ENCODE assay signal across 1 cellular context in the genomic region with DNA sequence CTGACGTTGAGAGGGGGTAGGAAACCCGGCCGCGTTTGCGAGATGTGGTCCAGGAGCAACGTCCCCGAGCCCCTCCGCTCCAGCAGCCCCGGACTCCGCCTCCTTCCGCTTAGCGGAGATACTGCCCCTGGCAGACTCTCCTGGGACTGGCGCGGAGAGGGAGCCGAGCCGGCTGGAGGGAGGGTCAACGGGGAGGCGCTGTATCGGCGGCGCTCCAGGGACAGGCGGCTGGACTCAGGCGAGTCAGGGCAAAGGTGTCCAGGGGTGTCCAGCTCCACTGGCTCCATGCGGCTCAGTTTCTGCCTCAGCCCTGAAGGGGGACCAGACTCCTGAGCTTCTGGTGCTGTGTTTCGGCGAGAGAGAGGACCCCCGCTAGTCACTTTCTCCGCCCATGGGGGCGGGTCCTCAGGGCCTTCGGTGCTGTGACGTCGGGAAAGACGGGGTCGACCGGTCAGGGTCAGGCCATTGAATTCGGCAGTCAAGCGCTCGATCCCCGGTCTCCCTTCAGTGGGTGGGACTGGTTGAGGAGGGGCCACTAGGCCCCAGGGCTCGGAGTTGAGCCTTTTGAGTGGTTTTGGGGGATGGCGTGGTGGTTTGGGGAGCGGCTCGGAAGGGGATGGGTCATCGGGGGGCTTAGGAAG.
TF ChIP-seq lines count a peak whose summit lies in the region.

No MANE protein-coding gene starts in this region.

TF ChIP-seq in HepG2, 621 proteins besides CTCF, POLR2A, EP300 and RAD21 (continued from another document and continues in another):
- TF ChIP-seq, protein P1, sequence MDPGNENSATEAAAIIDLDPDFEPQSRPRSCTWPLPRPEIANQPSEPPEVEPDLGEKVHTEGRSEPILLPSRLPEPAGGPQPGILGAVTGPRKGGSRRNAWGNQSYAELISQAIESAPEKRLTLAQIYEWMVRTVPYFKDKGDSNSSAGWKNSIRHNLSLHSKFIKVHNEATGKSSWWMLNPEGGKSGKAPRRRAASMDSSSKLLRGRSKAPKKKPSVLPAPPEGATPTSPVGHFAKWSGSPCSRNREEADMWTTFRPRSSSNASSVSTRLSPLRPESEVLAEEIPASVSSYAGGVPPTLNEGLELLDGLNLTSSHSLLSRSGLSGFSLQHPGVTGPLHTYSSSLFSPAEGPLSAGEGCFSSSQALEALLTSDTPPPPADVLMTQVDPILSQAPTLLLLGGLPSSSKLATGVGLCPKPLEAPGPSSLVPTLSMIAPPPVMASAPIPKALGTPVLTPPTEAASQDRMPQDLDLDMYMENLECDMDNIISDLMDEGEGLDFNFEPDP (CRISPR knock-in tag; conservative IDR thresholded peaks at IDR 0.05), result no peak
- no peak for TF ChIP-seq ZSCAN9 (CRISPR knock-in tag; IDR thresholded peaks at IDR 0.05; ENCODE audit: borderline replicate concordance)
- no peak for TF ChIP-seq ZNF850 (CRISPR knock-in tag; conservative IDR thresholded peaks at IDR 0.05)
- TF ChIP-seq ZNF253 (CRISPR knock-in tag; IDR thresholded peaks at IDR 0.05; ENCODE audit: borderline replicate concordance), result no peak
- no peak for TF ChIP-seq NCOA5 (CRISPR knock-in tag; IDR thresholded peaks at IDR 0.05)
- no peak; the same call in 1 of the 2 replicates for TF ChIP-seq ZFP37 (CRISPR knock-in tag; IDR thresholded peaks at IDR 0.05; ENCODE audit: borderline replicate concordance)
- TF ChIP-seq BCL6 (CRISPR knock-in tag; IDR thresholded peaks at IDR 0.05), result peak; percentile 48; the same call in 1 of the 2 replicates
- TF ChIP-seq, protein P2, sequence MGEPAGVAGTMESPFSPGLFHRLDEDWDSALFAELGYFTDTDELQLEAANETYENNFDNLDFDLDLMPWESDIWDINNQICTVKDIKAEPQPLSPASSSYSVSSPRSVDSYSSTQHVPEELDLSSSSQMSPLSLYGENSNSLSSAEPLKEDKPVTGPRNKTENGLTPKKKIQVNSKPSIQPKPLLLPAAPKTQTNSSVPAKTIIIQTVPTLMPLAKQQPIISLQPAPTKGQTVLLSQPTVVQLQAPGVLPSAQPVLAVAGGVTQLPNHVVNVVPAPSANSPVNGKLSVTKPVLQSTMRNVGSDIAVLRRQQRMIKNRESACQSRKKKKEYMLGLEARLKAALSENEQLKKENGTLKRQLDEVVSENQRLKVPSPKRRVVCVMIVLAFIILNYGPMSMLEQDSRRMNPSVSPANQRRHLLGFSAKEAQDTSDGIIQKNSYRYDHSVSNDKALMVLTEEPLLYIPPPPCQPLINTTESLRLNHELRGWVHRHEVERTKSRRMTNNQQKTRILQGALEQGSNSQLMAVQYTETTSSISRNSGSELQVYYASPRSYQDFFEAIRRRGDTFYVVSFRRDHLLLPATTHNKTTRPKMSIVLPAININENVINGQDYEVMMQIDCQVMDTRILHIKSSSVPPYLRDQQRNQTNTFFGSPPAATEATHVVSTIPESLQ (CRISPR knock-in tag; conservative IDR thresholded peaks at IDR 0.05), result no peak
- TF ChIP-seq, protein P3, sequence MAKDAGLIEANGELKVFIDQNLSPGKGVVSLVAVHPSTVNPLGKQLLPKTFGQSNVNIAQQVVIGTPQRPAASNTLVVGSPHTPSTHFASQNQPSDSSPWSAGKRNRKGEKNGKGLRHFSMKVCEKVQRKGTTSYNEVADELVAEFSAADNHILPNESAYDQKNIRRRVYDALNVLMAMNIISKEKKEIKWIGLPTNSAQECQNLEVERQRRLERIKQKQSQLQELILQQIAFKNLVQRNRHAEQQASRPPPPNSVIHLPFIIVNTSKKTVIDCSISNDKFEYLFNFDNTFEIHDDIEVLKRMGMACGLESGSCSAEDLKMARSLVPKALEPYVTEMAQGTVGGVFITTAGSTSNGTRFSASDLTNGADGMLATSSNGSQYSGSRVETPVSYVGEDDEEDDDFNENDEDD (CRISPR knock-in tag; IDR thresholded peaks at IDR 0.05; ENCODE audit: borderline replicate concordance), result peak; percentile 58; the same call in 1 of the 2 replicates
- TF ChIP-seq HHEX (CRISPR knock-in tag; IDR thresholded peaks at IDR 0.05), result no peak
- TF ChIP-seq MTA3 (CRISPR knock-in tag; IDR thresholded peaks at IDR 0.05), result no peak
- no peak for TF ChIP-seq ZNF747 (CRISPR knock-in tag; IDR thresholded peaks at IDR 0.05; ENCODE audit: borderline replicate concordance)
- TF ChIP-seq RBM22 (optimal IDR thresholded peaks at IDR 0.05; ENCODE audit: low read length), result no peak
- TF ChIP-seq, protein P4, sequence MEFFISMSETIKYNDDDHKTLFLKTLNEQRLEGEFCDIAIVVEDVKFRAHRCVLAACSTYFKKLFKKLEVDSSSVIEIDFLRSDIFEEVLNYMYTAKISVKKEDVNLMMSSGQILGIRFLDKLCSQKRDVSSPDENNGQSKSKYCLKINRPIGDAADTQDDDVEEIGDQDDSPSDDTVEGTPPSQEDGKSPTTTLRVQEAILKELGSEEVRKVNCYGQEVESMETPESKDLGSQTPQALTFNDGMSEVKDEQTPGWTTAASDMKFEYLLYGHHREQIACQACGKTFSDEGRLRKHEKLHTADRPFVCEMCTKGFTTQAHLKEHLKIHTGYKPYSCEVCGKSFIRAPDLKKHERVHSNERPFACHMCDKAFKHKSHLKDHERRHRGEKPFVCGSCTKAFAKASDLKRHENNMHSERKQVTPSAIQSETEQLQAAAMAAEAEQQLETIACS (CRISPR knock-in tag; IDR thresholded peaks at IDR 0.05), result 0 out of 2 replicates have a peak, but pooled peaks have one; percentile 2
- TF ChIP-seq ZNF225 (CRISPR knock-in tag; IDR thresholded peaks at IDR 0.05), result peak; percentile 71; the same call in 1 of the 2 replicates
- TF ChIP-seq BRCA1 (CRISPR knock-in tag; IDR thresholded peaks at IDR 0.05), result no peak
- TF ChIP-seq ZNF577 (CRISPR knock-in tag; IDR thresholded peaks at IDR 0.05; ENCODE audit: borderline replicate concordance, low read depth), result no peak
- no peak for TF ChIP-seq SIX4 (CRISPR knock-in tag; IDR thresholded peaks at IDR 0.05)
- no peak for TF ChIP-seq HOXA9 (CRISPR knock-in tag; IDR thresholded peaks at IDR 0.05; ENCODE audit: borderline replicate concordance)
- TF ChIP-seq, protein P5, sequence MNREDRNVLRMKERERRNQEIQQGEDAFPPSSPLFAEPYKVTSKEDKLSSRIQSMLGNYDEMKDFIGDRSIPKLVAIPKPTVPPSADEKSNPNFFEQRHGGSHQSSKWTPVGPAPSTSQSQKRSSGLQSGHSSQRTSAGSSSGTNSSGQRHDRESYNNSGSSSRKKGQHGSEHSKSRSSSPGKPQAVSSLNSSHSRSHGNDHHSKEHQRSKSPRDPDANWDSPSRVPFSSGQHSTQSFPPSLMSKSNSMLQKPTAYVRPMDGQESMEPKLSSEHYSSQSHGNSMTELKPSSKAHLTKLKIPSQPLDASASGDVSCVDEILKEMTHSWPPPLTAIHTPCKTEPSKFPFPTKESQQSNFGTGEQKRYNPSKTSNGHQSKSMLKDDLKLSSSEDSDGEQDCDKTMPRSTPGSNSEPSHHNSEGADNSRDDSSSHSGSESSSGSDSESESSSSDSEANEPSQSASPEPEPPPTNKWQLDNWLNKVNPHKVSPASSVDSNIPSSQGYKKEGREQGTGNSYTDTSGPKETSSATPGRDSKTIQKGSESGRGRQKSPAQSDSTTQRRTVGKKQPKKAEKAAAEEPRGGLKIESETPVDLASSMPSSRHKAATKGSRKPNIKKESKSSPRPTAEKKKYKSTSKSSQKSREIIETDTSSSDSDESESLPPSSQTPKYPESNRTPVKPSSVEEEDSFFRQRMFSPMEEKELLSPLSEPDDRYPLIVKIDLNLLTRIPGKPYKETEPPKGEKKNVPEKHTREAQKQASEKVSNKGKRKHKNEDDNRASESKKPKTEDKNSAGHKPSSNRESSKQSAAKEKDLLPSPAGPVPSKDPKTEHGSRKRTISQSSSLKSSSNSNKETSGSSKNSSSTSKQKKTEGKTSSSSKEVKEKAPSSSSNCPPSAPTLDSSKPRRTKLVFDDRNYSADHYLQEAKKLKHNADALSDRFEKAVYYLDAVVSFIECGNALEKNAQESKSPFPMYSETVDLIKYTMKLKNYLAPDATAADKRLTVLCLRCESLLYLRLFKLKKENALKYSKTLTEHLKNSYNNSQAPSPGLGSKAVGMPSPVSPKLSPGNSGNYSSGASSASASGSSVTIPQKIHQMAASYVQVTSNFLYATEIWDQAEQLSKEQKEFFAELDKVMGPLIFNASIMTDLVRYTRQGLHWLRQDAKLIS (CRISPR knock-in tag; IDR thresholded peaks at IDR 0.05), result no peak
- no peak for TF ChIP-seq ZC3H13 (CRISPR knock-in tag; IDR thresholded peaks at IDR 0.05)
- TF ChIP-seq, protein P6, sequence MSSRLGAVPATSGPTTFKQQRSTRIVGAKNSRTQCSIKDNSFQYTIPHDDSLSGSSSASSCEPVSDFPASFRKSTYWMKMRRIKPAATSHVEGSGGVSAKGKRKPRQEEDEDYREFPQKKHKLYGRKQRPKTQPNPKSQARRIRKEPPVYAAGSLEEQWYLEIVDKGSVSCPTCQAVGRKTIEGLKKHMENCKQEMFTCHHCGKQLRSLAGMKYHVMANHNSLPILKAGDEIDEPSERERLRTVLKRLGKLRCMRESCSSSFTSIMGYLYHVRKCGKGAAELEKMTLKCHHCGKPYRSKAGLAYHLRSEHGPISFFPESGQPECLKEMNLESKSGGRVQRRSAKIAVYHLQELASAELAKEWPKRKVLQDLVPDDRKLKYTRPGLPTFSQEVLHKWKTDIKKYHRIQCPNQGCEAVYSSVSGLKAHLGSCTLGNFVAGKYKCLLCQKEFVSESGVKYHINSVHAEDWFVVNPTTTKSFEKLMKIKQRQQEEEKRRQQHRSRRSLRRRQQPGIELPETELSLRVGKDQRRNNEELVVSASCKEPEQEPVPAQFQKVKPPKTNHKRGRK (CRISPR knock-in tag; IDR thresholded peaks at IDR 0.05), result no peak
- TF ChIP-seq TEAD2 (CRISPR knock-in tag; IDR thresholded peaks at IDR 0.05), result no peak
- no peak; the same call in 1 of the 2 replicates for TF ChIP-seq EEA1 (CRISPR knock-in tag; IDR thresholded peaks at IDR 0.05; ENCODE audit: borderline replicate concordance)
- TF ChIP-seq, protein P7, sequence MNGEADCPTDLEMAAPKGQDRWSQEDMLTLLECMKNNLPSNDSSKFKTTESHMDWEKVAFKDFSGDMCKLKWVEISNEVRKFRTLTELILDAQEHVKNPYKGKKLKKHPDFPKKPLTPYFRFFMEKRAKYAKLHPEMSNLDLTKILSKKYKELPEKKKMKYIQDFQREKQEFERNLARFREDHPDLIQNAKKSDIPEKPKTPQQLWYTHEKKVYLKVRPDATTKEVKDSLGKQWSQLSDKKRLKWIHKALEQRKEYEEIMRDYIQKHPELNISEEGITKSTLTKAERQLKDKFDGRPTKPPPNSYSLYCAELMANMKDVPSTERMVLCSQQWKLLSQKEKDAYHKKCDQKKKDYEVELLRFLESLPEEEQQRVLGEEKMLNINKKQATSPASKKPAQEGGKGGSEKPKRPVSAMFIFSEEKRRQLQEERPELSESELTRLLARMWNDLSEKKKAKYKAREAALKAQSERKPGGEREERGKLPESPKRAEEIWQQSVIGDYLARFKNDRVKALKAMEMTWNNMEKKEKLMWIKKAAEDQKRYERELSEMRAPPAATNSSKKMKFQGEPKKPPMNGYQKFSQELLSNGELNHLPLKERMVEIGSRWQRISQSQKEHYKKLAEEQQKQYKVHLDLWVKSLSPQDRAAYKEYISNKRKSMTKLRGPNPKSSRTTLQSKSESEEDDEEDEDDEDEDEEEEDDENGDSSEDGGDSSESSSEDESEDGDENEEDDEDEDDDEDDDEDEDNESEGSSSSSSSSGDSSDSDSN (CRISPR knock-in tag; IDR thresholded peaks at IDR 0.05), result peak; percentile 92
- TF ChIP-seq ZNF550 (CRISPR knock-in tag; IDR thresholded peaks at IDR 0.05; ENCODE audit: borderline replicate concordance), result no peak
- TF ChIP-seq, protein P8, sequence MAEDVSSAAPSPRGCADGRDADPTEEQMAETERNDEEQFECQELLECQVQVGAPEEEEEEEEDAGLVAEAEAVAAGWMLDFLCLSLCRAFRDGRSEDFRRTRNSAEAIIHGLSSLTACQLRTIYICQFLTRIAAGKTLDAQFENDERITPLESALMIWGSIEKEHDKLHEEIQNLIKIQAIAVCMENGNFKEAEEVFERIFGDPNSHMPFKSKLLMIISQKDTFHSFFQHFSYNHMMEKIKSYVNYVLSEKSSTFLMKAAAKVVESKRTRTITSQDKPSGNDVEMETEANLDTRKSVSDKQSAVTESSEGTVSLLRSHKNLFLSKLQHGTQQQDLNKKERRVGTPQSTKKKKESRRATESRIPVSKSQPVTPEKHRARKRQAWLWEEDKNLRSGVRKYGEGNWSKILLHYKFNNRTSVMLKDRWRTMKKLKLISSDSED (CRISPR knock-in tag; IDR thresholded peaks at IDR 0.05), result no peak
- TF ChIP-seq ZNF720 (CRISPR knock-in tag; IDR thresholded peaks at IDR 0.05), result no peak
- no peak for TF ChIP-seq ZNF207 (IDR thresholded peaks at IDR 0.05; ENCODE audit: borderline replicate concordance)
- TF ChIP-seq, protein P9, sequence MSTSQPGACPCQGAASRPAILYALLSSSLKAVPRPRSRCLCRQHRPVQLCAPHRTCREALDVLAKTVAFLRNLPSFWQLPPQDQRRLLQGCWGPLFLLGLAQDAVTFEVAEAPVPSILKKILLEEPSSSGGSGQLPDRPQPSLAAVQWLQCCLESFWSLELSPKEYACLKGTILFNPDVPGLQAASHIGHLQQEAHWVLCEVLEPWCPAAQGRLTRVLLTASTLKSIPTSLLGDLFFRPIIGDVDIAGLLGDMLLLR (CRISPR knock-in tag; IDR thresholded peaks at IDR 0.05), result no peak
- TF ChIP-seq ZNF24 (IDR thresholded peaks at IDR 0.05), result no peak
- TF ChIP-seq MEF2D (CRISPR knock-in tag; IDR thresholded peaks at IDR 0.05), result peak; percentile 70; the same call in 1 of the 2 replicates
- TF ChIP-seq, protein P10, sequence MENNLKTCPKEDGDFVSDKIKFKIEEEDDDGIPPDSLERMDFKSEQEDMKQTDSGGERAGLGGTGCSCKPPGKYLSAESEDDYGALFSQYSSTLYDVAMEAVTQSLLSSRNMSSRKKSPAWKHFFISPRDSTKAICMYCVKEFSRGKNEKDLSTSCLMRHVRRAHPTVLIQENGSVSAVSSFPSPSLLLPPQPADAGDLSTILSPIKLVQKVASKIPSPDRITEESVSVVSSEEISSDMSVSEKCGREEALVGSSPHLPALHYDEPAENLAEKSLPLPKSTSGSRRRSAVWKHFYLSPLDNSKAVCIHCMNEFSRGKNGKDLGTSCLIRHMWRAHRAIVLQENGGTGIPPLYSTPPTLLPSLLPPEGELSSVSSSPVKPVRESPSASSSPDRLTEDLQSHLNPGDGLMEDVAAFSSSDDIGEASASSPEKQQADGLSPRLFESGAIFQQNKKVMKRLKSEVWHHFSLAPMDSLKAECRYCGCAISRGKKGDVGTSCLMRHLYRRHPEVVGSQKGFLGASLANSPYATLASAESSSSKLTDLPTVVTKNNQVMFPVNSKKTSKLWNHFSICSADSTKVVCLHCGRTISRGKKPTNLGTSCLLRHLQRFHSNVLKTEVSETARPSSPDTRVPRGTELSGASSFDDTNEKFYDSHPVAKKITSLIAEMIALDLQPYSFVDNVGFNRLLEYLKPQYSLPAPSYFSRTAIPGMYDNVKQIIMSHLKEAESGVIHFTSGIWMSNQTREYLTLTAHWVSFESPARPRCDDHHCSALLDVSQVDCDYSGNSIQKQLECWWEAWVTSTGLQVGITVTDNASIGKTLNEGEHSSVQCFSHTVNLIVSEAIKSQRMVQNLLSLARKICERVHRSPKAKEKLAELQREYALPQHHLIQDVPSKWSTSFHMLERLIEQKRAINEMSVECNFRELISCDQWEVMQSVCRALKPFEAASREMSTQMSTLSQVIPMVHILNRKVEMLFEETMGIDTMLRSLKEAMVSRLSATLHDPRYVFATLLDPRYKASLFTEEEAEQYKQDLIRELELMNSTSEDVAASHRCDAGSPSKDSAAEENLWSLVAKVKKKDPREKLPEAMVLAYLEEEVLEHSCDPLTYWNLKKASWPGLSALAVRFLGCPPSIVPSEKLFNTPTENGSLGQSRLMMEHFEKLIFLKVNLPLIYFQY (CRISPR knock-in tag; IDR thresholded peaks at IDR 0.05; ENCODE audit: borderline replicate concordance), result no peak
- no peak for TF ChIP-seq ONECUT2 (CRISPR knock-in tag; IDR thresholded peaks at IDR 0.05)
- TF ChIP-seq ZNF749 (CRISPR knock-in tag; IDR thresholded peaks at IDR 0.05; ENCODE audit: borderline replicate concordance), result no peak
